ENCODE assay signal across 1 cellular context in genomic region chr13:111344471-111345191, GRCh38.
TF ChIP-seq lines count a peak whose summit lies in the region.

No MANE protein-coding gene starts in this region.

TF ChIP-seq in HepG2, 621 proteins besides CTCF, POLR2A, EP300 and RAD21 (continued from another document):
- no peak for TF ChIP-seq U2AF2 (IDR thresholded peaks at IDR 0.05; ENCODE audit: low read depth, low read length)
